Comparison of ENCODE assay signal across 26 cellular contexts in the genomic region with DNA sequence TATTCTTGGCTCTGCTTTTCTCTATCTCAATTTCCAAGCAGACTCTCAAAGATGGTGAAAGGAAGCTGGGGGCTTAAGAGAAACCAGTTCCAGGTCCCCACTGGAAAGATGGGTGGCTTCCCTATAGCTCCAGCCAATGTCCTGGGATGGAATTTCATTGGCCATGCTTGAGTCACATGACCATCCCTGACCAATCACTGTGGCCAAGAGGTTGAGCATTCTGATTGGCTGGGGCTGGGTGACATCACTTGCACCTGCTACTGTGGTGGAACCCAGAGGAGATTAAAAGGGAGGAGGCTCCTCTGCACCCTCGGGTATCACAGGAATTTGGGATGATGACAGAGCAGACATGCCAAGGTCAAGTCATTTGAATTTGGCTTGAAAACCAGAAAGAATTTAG.
"Had no signal": no experiment of that assay in that cellular context is flagged by ENCODE, and none has a peak within 500 bp of the region (broad histone marks: within the 10 kb centered on the region; RNA-seq: fewer than 3 reads in every experiment).

No MANE protein-coding gene starts in this region.

- FAIRE-seq: astrocyte, RCC 7860, TTC549 had no signal

- H3K9me3 ChIP-seq: adrenal gland, body of pancreas, breast epithelium had no signal

- H2AFZ ChIP-seq: PC-9 had no signal

- DNase-seq: activated CD4-positive, alpha-beta T cell treated with anti-CD3 and anti-CD28 coated beads, Interleukin-2, amount 10 ng/mL, durations not matched to agents 24 days and 14 days; activated CD4-positive, alpha-beta T cell treated with anti-CD3 and anti-CD28 coated beads, Interleukin-2, amount 50 U/mL, for 4 hours; activated CD8-positive, alpha-beta T cell treated with anti-CD3 and anti-CD28 coated beads for 36 hours; activated effector memory CD4-positive, alpha-beta T cell treated with anti-CD3 and anti-CD28 coated beads, Interleukin-2, amount 50 U/mL, for 16 hours; activated naive CD4-positive, alpha-beta T cell; activated T-cell treated with anti-CD3 and anti-CD28 coated beads, Interleukin-2, amount 50 U/mL, for 1 hour; activated T-cell treated with anti-CD3 and anti-CD28 coated beads, Interleukin-2, amount 50 U/mL, for 72 hours; adrenal gland; body of pancreas; NCI-H1105; NCI-H1417 treated with DMSO at 0.1 percent for 48 hours; NCI-H2107; NCI-H526; NCI-H748 treated with DMSO at 0.1 percent for 48 hours; NK-92 treated with Interleukin-12 subunit alpha and Interleukin-12 subunit beta, amount 100 ng/mL, for 24 hours; PC-9; SIG-M5 had no signal

- H3K27ac ChIP-seq: adrenal gland, body of pancreas, breast epithelium, PC-9, RWPE1, SK-N-MC had no signal

- ATAC-seq: activated CD8-positive, alpha-beta T cell treated with anti-CD3 and anti-CD28 coated beads for 36 hours; activated naive CD4-positive, alpha-beta T cell treated with anti-CD3 and anti-CD28 coated beads, Interleukin-2, amount 50 U/mL, for 72 hours; activated T-cell treated with anti-CD3 and anti-CD28 coated beads, Interleukin-2, amount 50 U/mL, for 72 hours; activated T-helper 17 cell treated with anti-CD3 and anti-CD28 coated beads, Interleukin-2, amount 50 U/mL, for 72 hours; body of pancreas; Right ventricle myocardium inferior had no signal

- H3K4me1 ChIP-seq: adrenal gland, body of pancreas, breast epithelium had no signal

- H3K36me3 ChIP-seq: adrenal gland, breast epithelium had no signal

- H3K27me3 ChIP-seq: adrenal gland, body of pancreas, breast epithelium had no signal

- H3K4me3 ChIP-seq: adrenal gland, body of pancreas, breast epithelium, PC-9, SK-N-MC had no signal

- H3K4me2 ChIP-seq: PC-9 had no signal
